17 cellular contexts compared by ENCODE assay signal in genomic region chr17:30237296-30238002, GRCh38. TPM values are rescaled to one million over a fixed set of nuclear protein-coding genes. Genes with fewer than 3 reads are reported as not detected.
A peak's percentile ranks its signal among the peaks of the same experiment; 100 is the strongest.
DNase-seq lines count a peak whose midpoint lies in the region; ATAC-seq, FAIRE-seq and TF ChIP-seq lines count a peak whose summit lies in the region.
"Had no signal": no experiment of that assay in that cellular context is flagged by ENCODE, and none has a peak within 500 bp of the region (broad histone marks: within the 10 kb centered on the region; RNA-seq: fewer than 3 reads in every experiment).

No MANE protein-coding gene starts in this region.

- H3K4me1 Mint-ChIP-seq in activated CD4-positive, alpha-beta T cell treated with anti-CD3 and anti-CD28 coated beads, Interleukin-2, amount 10 ng/mL, durations not matched to agents 24 days and 14 days: peaks cover 20% of the 10 kb centered on the region
- H3K4me1 Mint-ChIP-seq in activated CD4-positive, alpha-beta T cell treated with anti-CD3 and anti-CD28 coated beads, Interleukin-2, amount 10 ng/mL, durations not matched to agents 7 days and 5 days: peaks cover 26% of the 10 kb centered on the region
- H3K4me1 Mint-ChIP-seq in activated T-helper 1 cell treated with anti-CD3 and anti-CD28 coated beads, Interleukin-12 subunit alpha, Interleukin-12 subunit beta, Interleukin-2, Interleukin-4 antibody, amounts not matched to agents 30 ng/mL and 10 ng/mL and 1 ng/mL, durations not matched to agents 14 hours and 24 hours and 36 hours (ENCODE audit: low read depth): peaks cover 11% of the 10 kb centered on the region

- H3K4me3 ChIP-seq in left lung (peak overlapping the region in 1 of 2 donors; percentile 13), smooth muscle cell (no peak overlapping the region), kidney (ENCODE audit: low read length in 2 of 2) (no peak overlapping the region), thyroid gland (replicated peaks in 1 of 3) (no peak overlapping the region)
- H3K4me3 ChIP-seq: BLaER1 treated with 17β-estradiol and CSF1 and Interleukin-3, amounts not matched to agents 10 nM and 100 nM; PC-9 had no signal

- no peak overlapping the region for H3K27ac Mint-ChIP-seq in activated CD4-positive, alpha-beta T cell treated with anti-CD3 and anti-CD28 coated beads, Interleukin-2, amount 10 ng/mL, durations not matched to agents 24 days and 14 days
- no peak overlapping the region for H3K27ac Mint-ChIP-seq in activated CD4-positive, alpha-beta T cell treated with anti-CD3 and anti-CD28 coated beads, Interleukin-2, amount 10 ng/mL, durations not matched to agents 7 days and 5 days
- no peak overlapping the region for H3K27ac Mint-ChIP-seq in activated T-helper 1 cell treated with anti-CD3 and anti-CD28 coated beads, Interleukin-12 subunit alpha, Interleukin-12 subunit beta, Interleukin-2, Interleukin-4 antibody, amounts not matched to agents 30 ng/mL and 10 ng/mL and 1 ng/mL, durations not matched to agents 14 hours and 24 hours and 36 hours
- H3K27ac Mint-ChIP-seq: activated CD8-positive, alpha-beta T cell treated with anti-CD3 and anti-CD28 coated beads, Interleukin-2, amount 10 ng/mL, durations not matched to agents 7 days and 5 days; activated naive CD4-positive, alpha-beta T cell treated with anti-CD3 and anti-CD28 coated beads, Interleukin-2, amount 50 U/mL, for 72 hours; progenitor cell of endocrine pancreas had no signal

- no peak for TF ChIP-seq CTCF in left lung (IDR thresholded peaks at IDR 0.05)
- TF ChIP-seq CTCF in smooth muscle cell (IDR thresholded peaks at IDR 0.05; ENCODE audit: borderline replicate concordance, insufficient read depth, poor library complexity, severe bottlenecking): no peak
- no peak for TF ChIP-seq CTCF in kidney (IDR thresholded peaks at IDR 0.05; ENCODE audit: borderline replicate concordance, extremely low read depth, insufficient read depth)
- TF ChIP-seq CTCF in thyroid gland (IDR thresholded peaks at IDR 0.05): no peak

- TF ChIP-seq POLR2A in thyroid gland (IDR thresholded peaks at IDR 0.05): no peak

- H3K9me3 Mint-ChIP-seq in activated CD4-positive, alpha-beta T cell treated with anti-CD3 and anti-CD28 coated beads, Interleukin-2, amount 10 ng/mL, durations not matched to agents 24 days and 14 days: no peaks in the 10 kb centered on the region
- no peaks in the 10 kb centered on the region for H3K9me3 Mint-ChIP-seq in activated CD4-positive, alpha-beta T cell treated with anti-CD3 and anti-CD28 coated beads, Interleukin-2, amount 10 ng/mL, durations not matched to agents 7 days and 5 days
- no peaks in the 10 kb centered on the region for H3K9me3 Mint-ChIP-seq in activated T-helper 1 cell treated with anti-CD3 and anti-CD28 coated beads, Interleukin-12 subunit alpha, Interleukin-12 subunit beta, Interleukin-2, Interleukin-4 antibody, amounts not matched to agents 30 ng/mL and 10 ng/mL and 1 ng/mL, durations not matched to agents 14 hours and 24 hours and 36 hours
- H3K9me3 Mint-ChIP-seq: activated naive CD4-positive, alpha-beta T cell treated with anti-CD3 and anti-CD28 coated beads, Interleukin-2, amount 50 U/mL, for 72 hours had no signal

- 45% methylated on average over 18 of the region's 21 CpGs for WGBS in smooth muscle cell (ENCODE audit: low lambda C conversion rate)
- 24 to 34% methylated on average over 19 to 20 of the region's 21 CpGs for WGBS in thyroid gland, 2 donors

- H3K4me3 Mint-ChIP-seq in activated CD4-positive, alpha-beta T cell treated with anti-CD3 and anti-CD28 coated beads, Interleukin-2, amount 10 ng/mL, durations not matched to agents 24 days and 14 days: peak overlapping the region; percentile 42
- no peak overlapping the region for H3K4me3 Mint-ChIP-seq in activated CD4-positive, alpha-beta T cell treated with anti-CD3 and anti-CD28 coated beads, Interleukin-2, amount 10 ng/mL, durations not matched to agents 7 days and 5 days
- H3K4me3 Mint-ChIP-seq in activated T-helper 1 cell treated with anti-CD3 and anti-CD28 coated beads, Interleukin-12 subunit alpha, Interleukin-12 subunit beta, Interleukin-2, Interleukin-4 antibody, amounts not matched to agents 30 ng/mL and 10 ng/mL and 1 ng/mL, durations not matched to agents 14 hours and 24 hours and 36 hours: peak overlapping the region; percentile 12

- H3K4me1 ChIP-seq in left lung (peaks cover 7 to 36% of the 10 kb centered on the region in 2 donors), smooth muscle cell (ENCODE audit: low read depth) (peaks cover 9% of the 10 kb centered on the region), kidney (ENCODE audit: control insufficient read depth in 1 of 2, insufficient read depth in 1 of 2, low read depth in 1 of 2, low read length in 2 of 2) (peaks cover 0 to 6% of the 10 kb centered on the region in 2 donors), thyroid gland (peaks cover 14 to 23% of the 10 kb centered on the region in 2 donors)

- peak overlapping the region; percentile 36 for H3K4me2 ChIP-seq in smooth muscle cell
- H3K4me2 ChIP-seq: PC-9 had no signal

- no peaks in the 10 kb centered on the region for H4K20me1 ChIP-seq in smooth muscle cell (ENCODE audit: low read depth)

- no peak overlapping the region for H2AFZ ChIP-seq in smooth muscle cell (ENCODE audit: low read depth)
- H2AFZ ChIP-seq: PC-9 had no signal

- H3K27me3 ChIP-seq in left lung: peaks cover 31 to 68% of the 10 kb centered on the region in 2 donors
- H3K27me3 ChIP-seq in smooth muscle cell (ENCODE audit: low read depth): peaks cover 76% of the 10 kb centered on the region
- no peaks in the 10 kb centered on the region for H3K27me3 ChIP-seq in thyroid gland

- no peak overlapping the region for H3K9ac ChIP-seq in smooth muscle cell (ENCODE audit: low read depth)
- no peak overlapping the region for H3K9ac ChIP-seq in kidney (ENCODE audit: low read length in 2 of 2)
- H3K9ac ChIP-seq: BLaER1 treated with 17β-estradiol and CSF1 and Interleukin-3, amounts not matched to agents 10 nM and 100 nM had no signal

- no peak for DNase-seq in activated CD4-positive, alpha-beta T cell treated with anti-CD3 and anti-CD28 coated beads, Interleukin-2, amount 10 ng/mL, durations not matched to agents 24 days and 14 days
- no peak for DNase-seq in activated CD4-positive, alpha-beta T cell treated with anti-CD3 and anti-CD28 coated beads, Interleukin-2, amount 10 ng/mL, durations not matched to agents 7 days and 5 days
- no peak for DNase-seq in activated T-helper 1 cell treated with anti-CD3 and anti-CD28 coated beads, Interleukin-12 subunit alpha, Interleukin-12 subunit beta, Interleukin-2, Interleukin-4 antibody, amounts not matched to agents 30 ng/mL and 10 ng/mL and 1 ng/mL, durations not matched to agents 14 hours and 24 hours and 36 hours (ENCODE audit: low spot score)
- DNase-seq in left lung (no peak), smooth muscle cell (lab: John Stamatoyannopoulos, UW; ENCODE audit: unreplicated experiment) (no peak), kidney (no peak), thyroid gland (no peak)
- DNase-seq: NCI-H1694, T-helper 1 cell had no signal

- POLR2A ChIA-PET in activated CD4-positive, alpha-beta T cell treated with anti-CD3 and anti-CD28 coated beads, Interleukin-2, amount 10 ng/mL, durations not matched to agents 7 days and 5 days (lab: Charles Lee): no interaction called here

- H3K36me3 ChIP-seq in left lung (no peaks in the 10 kb centered on the region), smooth muscle cell (ENCODE audit: low read depth) (no peaks in the 10 kb centered on the region), kidney (ENCODE audit: control insufficient read depth in 1 of 2, insufficient read depth in 2 of 2, low read length in 2 of 2) (no peaks in the 10 kb centered on the region), thyroid gland (no peaks in the 10 kb centered on the region)
- H3K36me3 ChIP-seq: BLaER1 treated with 17β-estradiol and CSF1 and Interleukin-3, amounts not matched to agents 10 nM and 100 nM had no signal

- FAIRE-seq in kidney (lab: Jason Lieb, UNC): no peak

- peak; percentile 8 for ATAC-seq in left lung
- no peak for ATAC-seq in GM21381 (IDR thresholded peaks at IDR 0.05; ENCODE audit: unreplicated experiment)
- ATAC-seq: activated CD8-positive, alpha-beta T cell treated with anti-CD3 and anti-CD28 coated beads, Interleukin-2, amount 10 ng/mL, durations not matched to agents 7 days and 5 days had no signal

- intact Hi-C loops in activated CD4-positive, alpha-beta T cell treated with anti-CD3 and anti-CD28 coated beads, Interleukin-2, amount 10 ng/mL, durations not matched to agents 24 days and 14 days (cut with micrococcal nuclease): loop anchor here (10.0 kb wide), 1 partner anchor 133 kb away; no protein-coding TSS in a partner anchor
- intact Hi-C loops in activated T-helper 1 cell treated with anti-CD3 and anti-CD28 coated beads, Interleukin-12 subunit alpha, Interleukin-12 subunit beta, Interleukin-2, Interleukin-4 antibody, amounts not matched to agents 30 ng/mL and 10 ng/mL and 1 ng/mL, durations not matched to agents 14 hours and 24 hours and 36 hours (cut with micrococcal nuclease): loop anchor here (2.0 to 5.0 kb wide), 2 partner anchors 120 to 133 kb away; partner anchors contain the start of gene NSRP1
- intact Hi-C loops in left lung (cut with DNase I) (no loop called here), kidney (cut with DNase I) (no loop called here), thyroid gland (cut with DNase I) (no loop called here)

- peaks cover 66% of the 10 kb centered on the region for H3K27me3 Mint-ChIP-seq in activated CD4-positive, alpha-beta T cell treated with anti-CD3 and anti-CD28 coated beads, Interleukin-2, amount 10 ng/mL, durations not matched to agents 24 days and 14 days
- H3K27me3 Mint-ChIP-seq in activated CD4-positive, alpha-beta T cell treated with anti-CD3 and anti-CD28 coated beads, Interleukin-2, amount 10 ng/mL, durations not matched to agents 7 days and 5 days: peaks cover 72% of the 10 kb centered on the region
- peaks cover 62% of the 10 kb centered on the region for H3K27me3 Mint-ChIP-seq in activated T-helper 1 cell treated with anti-CD3 and anti-CD28 coated beads, Interleukin-12 subunit alpha, Interleukin-12 subunit beta, Interleukin-2, Interleukin-4 antibody, amounts not matched to agents 30 ng/mL and 10 ng/mL and 1 ng/mL, durations not matched to agents 14 hours and 24 hours and 36 hours (ENCODE audit: insufficient read depth)

- H3K79me2 ChIP-seq in smooth muscle cell (ENCODE audit: low read depth): no peaks in the 10 kb centered on the region

- H3K9me3 ChIP-seq in left lung (no peaks in the 10 kb centered on the region), smooth muscle cell (replicated peaks; ENCODE audit: low read depth) (no peaks in the 10 kb centered on the region), kidney (ENCODE audit: control insufficient read depth in 1 of 2, low read length in 2 of 2) (no peaks in the 10 kb centered on the region), thyroid gland (no peaks in the 10 kb centered on the region)

- H3K27ac ChIP-seq in left lung (peak overlapping the region in 1 of 2 donors; percentile 45), smooth muscle cell (ENCODE audit: low read depth) (no peak overlapping the region), kidney (ENCODE audit: low read depth in 2 of 2, low read length in 2 of 2) (no peak overlapping the region), thyroid gland (no peak overlapping the region)
- H3K27ac ChIP-seq: BLaER1 treated with 17β-estradiol and CSF1 and Interleukin-3, amounts not matched to agents 10 nM and 100 nM; PC-9 had no signal

- no peaks in the 10 kb centered on the region for H3F3A ChIP-seq in smooth muscle cell (ENCODE audit: low read depth)

- CTCF ChIA-PET in activated CD4-positive, alpha-beta T cell treated with anti-CD3 and anti-CD28 coated beads, Interleukin-2, amount 10 ng/mL, durations not matched to agents 7 days and 5 days (lab: Charles Lee): interaction anchor here (1.7 to 1.8 kb wide), 3 partner anchors 17 to 41 kb away, joined by 4 read pairs; no protein-coding TSS in a partner anchor

- H3K36me3 Mint-ChIP-seq in activated CD4-positive, alpha-beta T cell treated with anti-CD3 and anti-CD28 coated beads, Interleukin-2, amount 10 ng/mL, durations not matched to agents 24 days and 14 days (ENCODE audit: low read depth): peaks cover 2% of the 10 kb centered on the region
- H3K36me3 Mint-ChIP-seq in activated CD4-positive, alpha-beta T cell treated with anti-CD3 and anti-CD28 coated beads, Interleukin-2, amount 10 ng/mL, durations not matched to agents 7 days and 5 days (ENCODE audit: low read depth): no peaks in the 10 kb centered on the region
- H3K36me3 Mint-ChIP-seq in activated T-helper 1 cell treated with anti-CD3 and anti-CD28 coated beads, Interleukin-12 subunit alpha, Interleukin-12 subunit beta, Interleukin-2, Interleukin-4 antibody, amounts not matched to agents 30 ng/mL and 10 ng/mL and 1 ng/mL, durations not matched to agents 14 hours and 24 hours and 36 hours (ENCODE audit: low read depth): no peaks in the 10 kb centered on the region

RNA-seq across cellular contexts. Expression of gene SLC6A4, which starts 2.0 kb away (rescaled TPM):
- total RNA-seq in activated CD4-positive, alpha-beta T cell treated with anti-CD3 and anti-CD28 coated beads, Interleukin-2, amount 10 ng/mL, durations not matched to agents 24 days and 14 days: not detected in 2 replicates
- under 1 TPM in 1 of 2 experiments, not detected in 1; 0.12 TPM for total RNA-seq in activated CD4-positive, alpha-beta T cell treated with anti-CD3 and anti-CD28 coated beads, Interleukin-2, amount 10 ng/mL, durations not matched to agents 7 days and 5 days
- total RNA-seq in activated T-helper 1 cell treated with anti-CD3 and anti-CD28 coated beads, Interleukin-12 subunit alpha, Interleukin-12 subunit beta, Interleukin-2, Interleukin-4 antibody, amounts not matched to agents 30 ng/mL and 10 ng/mL and 1 ng/mL, durations not matched to agents 14 hours and 24 hours and 36 hours: not detected in 2 replicates
- total RNA-seq in left lung (10 to 100 TPM; 51.1 to 52.3 TPM), smooth muscle cell (0.49 and 0.76 TPM in 2 replicates), kidney (0.94 TPM), thyroid gland (1 to 10 TPM in 1 of 4 donors, under 1 TPM in 3; under 0.01 to 4.9 (median 0.20) TPM)
- polyA plus RNA-seq in smooth muscle cell (0.11 and 0.78 TPM in 2 replicates), kidney (ENCODE audit: insufficient read depth, low read depth, low replicate concordance) (1.1 TPM)
- total RNA-seq: A673; activated naive CD4-positive, alpha-beta T cell treated with anti-CD3 and anti-CD28 coated beads, Interleukin-2, amount 50 U/mL, for 72 hours; mammary epithelial cell; PC-9 had no signal
- polyA plus RNA-seq: mammary epithelial cell had no signal

RNA-seq across cellular contexts. Expression of gene BLMH, which starts 54.3 kb away (rescaled TPM):
- 68.2 and 72.8 TPM in 2 replicates for total RNA-seq in activated CD4-positive, alpha-beta T cell treated with anti-CD3 and anti-CD28 coated beads, Interleukin-2, amount 10 ng/mL, durations not matched to agents 24 days and 14 days
- 10 to 100 TPM; 47.0 to 52.7 TPM for total RNA-seq in activated CD4-positive, alpha-beta T cell treated with anti-CD3 and anti-CD28 coated beads, Interleukin-2, amount 10 ng/mL, durations not matched to agents 7 days and 5 days
- total RNA-seq in activated T-helper 1 cell treated with anti-CD3 and anti-CD28 coated beads, Interleukin-12 subunit alpha, Interleukin-12 subunit beta, Interleukin-2, Interleukin-4 antibody, amounts not matched to agents 30 ng/mL and 10 ng/mL and 1 ng/mL, durations not matched to agents 14 hours and 24 hours and 36 hours: 64.8 and 64.9 TPM in 2 replicates
- 10 to 100 TPM; 30.0 to 34.8 TPM for total RNA-seq in left lung
- total RNA-seq in smooth muscle cell: 13.2 and 16.0 TPM in 2 replicates
- polyA plus RNA-seq in smooth muscle cell: 20.5 and 26.1 TPM in 2 replicates
- total RNA-seq in kidney: 32.5 TPM
- polyA plus RNA-seq in kidney (ENCODE audit: insufficient read depth, low read depth, low replicate concordance): 30.5 TPM
- 10 to 100 TPM; 17.5 to 31.7 (median 27.1) TPM for total RNA-seq in thyroid gland

Comparison
In these comparisons a context has a peak if more than half of its experiments do, and no peak if none do; other contexts are left out.
1. RNA of gene SLC6A4, which starts 2.0 kb away (total RNA-seq): 51.1 to 52.3 TPM in left lung; 0.94 TPM in kidney (single experiment), 0.49 to 0.76 TPM in smooth muscle cell, under 0.01 to 4.9 TPM in thyroid gland, 0.12 TPM in activated CD4-positive, alpha-beta T cell treated with anti-CD3 and anti-CD28 coated beads, Interleukin-2, amount 10 ng/mL, durations not matched to agents 7 days and 5 days, not detected in activated T-helper 1 cell treated with anti-CD3 and anti-CD28 coated beads, Interleukin-12 subunit alpha, Interleukin-12 subunit beta, Interleukin-2, Interleukin-4 antibody, amounts not matched to agents 30 ng/mL and 10 ng/mL and 1 ng/mL, durations not matched to agents 14 hours and 24 hours and 36 hours and not detected in activated CD4-positive, alpha-beta T cell treated with anti-CD3 and anti-CD28 coated beads, Interleukin-2, amount 10 ng/mL, durations not matched to agents 24 days and 14 days; every median in the first group is over 4 times any median in the second.
2. intact Hi-C loops: an anchor here in activated CD4-positive, alpha-beta T cell treated with anti-CD3 and anti-CD28 coated beads, Interleukin-2, amount 10 ng/mL, durations not matched to agents 24 days and 14 days (10.0 kb wide) and activated T-helper 1 cell treated with anti-CD3 and anti-CD28 coated beads, Interleukin-12 subunit alpha, Interleukin-12 subunit beta, Interleukin-2, Interleukin-4 antibody, amounts not matched to agents 30 ng/mL and 10 ng/mL and 1 ng/mL, durations not matched to agents 14 hours and 24 hours and 36 hours (2.0 to 5.0 kb wide); none called in left lung, kidney and thyroid gland.